In genomic region chr12:45727301-45727993, GRCh38 we compare ENCODE assay signal across 8 cellular contexts. TPM values are rescaled to one million over a fixed set of nuclear protein-coding genes. Genes with fewer than 3 reads are reported as not detected.
DNase-seq lines count a peak whose midpoint lies in the region; ATAC-seq lines count a peak whose summit lies in the region.

No MANE protein-coding gene starts in this region.

- ATAC-seq in GM21367 (IDR thresholded peaks at IDR 0.05; ENCODE audit: unreplicated experiment): peak; percentile 48
- peak; percentile 54 for ATAC-seq in effector memory CD8-positive, alpha-beta T cell (replicated peaks)
- peak; percentile 59 for ATAC-seq in memory B cell (ENCODE audit: low read depth)

- peak; percentile 96 for DNase-seq in COR-L47 (lab: John Stamatoyannopoulos, UW)
- DNase-seq in HT1080 (ENCODE audit: low read depth): peak; percentile 99
- DNase-seq in NOMO-1 (lab: John Stamatoyannopoulos, UW; ENCODE audit: unreplicated experiment in 2 of 2): peak; percentile 98 to 99
- peak; percentile 54 to 77 (median 63) for DNase-seq in activated CD8-positive, alpha-beta memory T cell treated with anti-CD3 and anti-CD28 coated beads for 48 hours (ENCODE audit: low read depth in 2 of 3, low spot score in 2 of 3)
- DNase-seq in effector memory CD8-positive, alpha-beta T cell: peak; percentile 81 to 85 (median 82)
- peak; percentile 79 to 88 for DNase-seq in memory B cell (ENCODE audit: low spot score in 2 of 2)
- peak; percentile 77 for DNase-seq in stimulated activated CD8-positive, alpha-beta memory T cell treated with anti-CD3 and anti-CD28 coated beads, Interleukin-12 subunit alpha, Interleukin-12 subunit beta, amount 100 ng/mL, for 1 hour (ENCODE audit: low read depth)

- peak overlapping the region; percentile 90 to 100 for H3K4me3 Mint-ChIP-seq in effector memory CD8-positive, alpha-beta T cell
- peak overlapping the region; percentile 100 for H3K4me3 Mint-ChIP-seq in memory B cell

- peaks cover 24 to 48% of the 10 kb centered on the region in 2 donors for H3K4me1 Mint-ChIP-seq in effector memory CD8-positive, alpha-beta T cell (ENCODE audit: low read depth in 2 of 2)
- H3K4me1 Mint-ChIP-seq in memory B cell: peaks cover 12% of the 10 kb centered on the region

- H3K36me3 Mint-ChIP-seq in effector memory CD8-positive, alpha-beta T cell (ENCODE audit: insufficient read depth): peaks cover 45% of the 10 kb centered on the region
- no peaks in the 10 kb centered on the region for H3K36me3 Mint-ChIP-seq in memory B cell

- H3K9me3 Mint-ChIP-seq in effector memory CD8-positive, alpha-beta T cell: no peaks in the 10 kb centered on the region
- H3K9me3 Mint-ChIP-seq in memory B cell: no peaks in the 10 kb centered on the region

- peak overlapping the region; percentile 91 to 99 for H3K27ac Mint-ChIP-seq in effector memory CD8-positive, alpha-beta T cell
- peak overlapping the region; percentile 94 for H3K27ac Mint-ChIP-seq in memory B cell

- H3K27me3 Mint-ChIP-seq in effector memory CD8-positive, alpha-beta T cell: no peaks in the 10 kb centered on the region
- no peaks in the 10 kb centered on the region for H3K27me3 Mint-ChIP-seq in memory B cell

RNA-seq across cellular contexts. Expression of gene ARID2, which starts 2.1 kb away (rescaled TPM):
- 8.8 and 12.8 TPM in 2 replicates for total RNA-seq in HT1080 (2014; rRNA removed; shearing (Covaris generic))
- polyA plus RNA-seq in HT1080 (2015; cell fraction: cytosol; rRNA removed): 6.4 and 8.5 TPM in 2 replicates
- 16.7 and 17.3 TPM in 2 replicates for polyA plus RNA-seq in HT1080 (2015; cell fraction: nucleus; rRNA removed)

Comparison
In these comparisons a context has a peak if more than half of its experiments do, and no peak if none do; other contexts are left out.
1. Peak in every context shown above with its lines: DNase-seq and ATAC-seq.